Comparison of ENCODE assay signal across 12 cellular contexts in the genomic region with DNA sequence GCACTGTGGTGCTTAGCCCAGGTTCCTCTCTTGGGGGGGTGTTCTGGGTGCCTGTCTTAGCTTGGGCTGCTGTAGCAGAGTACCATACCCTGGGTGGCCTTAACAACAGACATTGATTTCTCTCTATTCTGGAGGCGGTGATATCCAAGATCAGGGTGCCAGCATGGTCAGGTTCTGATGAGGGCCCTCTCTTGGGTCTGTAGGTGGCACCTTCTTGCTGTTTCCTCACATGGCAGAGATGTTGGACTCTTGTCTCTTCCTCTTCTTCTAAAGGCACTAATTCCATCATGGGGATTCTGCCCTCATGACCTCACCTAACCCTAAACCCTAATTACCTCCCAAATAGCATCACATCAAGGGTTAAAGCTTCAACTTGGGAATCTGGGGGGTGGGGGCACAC. TPM values are rescaled to one million over a fixed set of nuclear protein-coding genes. Genes with fewer than 3 reads are reported as not detected.
DNase-seq lines count a peak whose midpoint lies in the region; ATAC-seq and TF ChIP-seq lines count a peak whose summit lies in the region.
"Had no signal": no experiment of that assay in that cellular context is flagged by ENCODE, and none has a peak within 500 bp of the region (broad histone marks: within the 10 kb centered on the region; RNA-seq: fewer than 3 reads in every experiment).

No MANE protein-coding gene starts in this region.

- H3K27ac ChIP-seq in cardiac muscle cell (no peak overlapping the region), mammary epithelial cell (ENCODE audit: insufficient read depth, low read depth, low read length) (no peak overlapping the region)

- peak overlapping the region in 1 of 2 donors; percentile 2 for H3K27ac Mint-ChIP-seq in stimulated activated naive CD8-positive, alpha-beta T cell treated with anti-CD3 and anti-CD28 coated beads, Interleukin-15, amount 100 ng/mL, for 72 hours

- DNase-seq in cardiac muscle cell (ENCODE audit: low read depth in 1 of 2, low spot score in 1 of 2), result no peak
- no peak for DNase-seq in Right ventricle myocardium inferior (ENCODE audit: missing footprints)
- peak; percentile 44 for DNase-seq in NCI-H69 (lab: John Stamatoyannopoulos, UW)
- no peak for DNase-seq in mammary epithelial cell
- peak in 1 of 2 donors; percentile 18 for DNase-seq in stimulated activated naive CD8-positive, alpha-beta T cell treated with anti-CD3 and anti-CD28 coated beads, Interleukin-15, amount 100 ng/mL, for 72 hours
- no peak for DNase-seq in H4 (ENCODE audit: low spot score)
- DNase-seq in HPDE6-E6E7 (ENCODE audit: extremely low spot score), result no peak
- DNase-seq in NCI-H748 treated with DMSO at 0.1 percent for 48 hours (lab: John Stamatoyannopoulos, UW), result no peak
- DNase-seq: activated gamma-delta T cell treated with Interleukin-2 at 50 U/mL for 16 hours, C1 segment of cervical spinal cord, NCI-H524 treated with DMSO at 0.1 percent for 48 hours had no signal

- no peak overlapping the region for H3K4me3 ChIP-seq in cardiac muscle cell
- H3K4me3 ChIP-seq in mammary epithelial cell (replicated peaks in 1 of 3; ENCODE audit: insufficient read depth in 1 of 3, low read depth in 2 of 3, low read length in 3 of 3), result no peak overlapping the region

- H3K36me3 ChIP-seq in cardiac muscle cell (no peaks in the 10 kb centered on the region), mammary epithelial cell (ENCODE audit: insufficient read depth, low read length) (no peaks in the 10 kb centered on the region)

- H3K27me3 Mint-ChIP-seq in stimulated activated naive CD8-positive, alpha-beta T cell treated with anti-CD3 and anti-CD28 coated beads, Interleukin-15, amount 100 ng/mL, for 72 hours, result no peaks in the 10 kb centered on the region

- peak; percentile 29 for TF ChIP-seq CTCF in cardiac muscle cell (IDR thresholded peaks at IDR 0.05; ENCODE audit: low read depth, low read length)
- peak; percentile 16 to 45 for TF ChIP-seq CTCF in mammary epithelial cell (conservative IDR thresholded peaks at IDR 0.05 in 1 of 2, IDR thresholded peaks at IDR 0.05 in 1 of 2; ENCODE audit: extremely low read depth in 1 of 2, insufficient read depth in 1 of 2, low read depth in 1 of 2, low read length in 2 of 2)

- H3K9me3 ChIP-seq in cardiac muscle cell (ENCODE audit: low read depth), result no peaks in the 10 kb centered on the region
- H3K9me3 ChIP-seq in mammary epithelial cell (replicated peaks; ENCODE audit: insufficient read depth, low read length), result no peaks in the 10 kb centered on the region

- H2AFZ ChIP-seq in mammary epithelial cell (ENCODE audit: low read depth, low read length), result no peak overlapping the region

- H3K9me3 Mint-ChIP-seq in stimulated activated naive CD8-positive, alpha-beta T cell treated with anti-CD3 and anti-CD28 coated beads, Interleukin-15, amount 100 ng/mL, for 72 hours, result no peaks in the 10 kb centered on the region

- no TSS peak for BruUV-seq in mammary epithelial cell (replicated peaks; lab: Mats Ljungman, UMichigan)

- no peaks in the 10 kb centered on the region for H4K20me1 ChIP-seq in mammary epithelial cell (ENCODE audit: insufficient read depth, low read length)

- dilution Hi-C loops in mammary epithelial cell (cut with HindIII; ENCODE audit: low sequenced_read_pairs), result no loop called here

- H3K4me1 Mint-ChIP-seq in stimulated activated naive CD8-positive, alpha-beta T cell treated with anti-CD3 and anti-CD28 coated beads, Interleukin-15, amount 100 ng/mL, for 72 hours, result peaks cover 7% of the 10 kb centered on the region

- CTCF ChIA-PET in mammary epithelial cell (lab: Charles Lee; ENCODE audit: low non-redundant PET), result no interaction called here

- in situ Hi-C loops in mammary epithelial cell (cut with MboI; ENCODE audit: low sequenced_read_pairs in 2 of 2), result no loop called here

- 100% methylated on average over 1 of the region's 1 CpG for WGBS in mammary epithelial cell (ENCODE audit: low coverage, missing lambda C conversion rate)

- H3K9ac ChIP-seq in mammary epithelial cell (ENCODE audit: insufficient read depth, low read length), result no peak overlapping the region

- intact Hi-C loops in Right ventricle myocardium inferior (cut with DNase I), result no loop called here
- intact Hi-C loops in mammary epithelial cell (cut with micrococcal nuclease), result loop anchor here (1.0 kb wide), 1 partner anchor 38 kb away; no protein-coding TSS in a partner anchor

- ATAC-seq in Right ventricle myocardium inferior, result no peak
- ATAC-seq in stimulated activated naive CD8-positive, alpha-beta T cell treated with anti-CD3 and anti-CD28 coated beads, Interleukin-15, amount 100 ng/mL, for 72 hours, result peak; percentile 61

- H3K4me2 ChIP-seq in mammary epithelial cell (ENCODE audit: insufficient read depth, low read depth, low read length), result no peak overlapping the region

- peaks cover 9% of the 10 kb centered on the region for H3K4me1 ChIP-seq in cardiac muscle cell (ENCODE audit: low read depth)
- H3K4me1 ChIP-seq in mammary epithelial cell (ENCODE audit: insufficient read depth, low read length), result no peaks in the 10 kb centered on the region

- no peaks in the 10 kb centered on the region for H3K79me2 ChIP-seq in mammary epithelial cell (ENCODE audit: insufficient read depth, low read length)

- H3K27me3 ChIP-seq in cardiac muscle cell, result no peaks in the 10 kb centered on the region
- H3K27me3 ChIP-seq in mammary epithelial cell (ENCODE audit: insufficient read depth, low read length), result no peaks in the 10 kb centered on the region

- no peak overlapping the region for H3K4me3 Mint-ChIP-seq in stimulated activated naive CD8-positive, alpha-beta T cell treated with anti-CD3 and anti-CD28 coated beads, Interleukin-15, amount 100 ng/mL, for 72 hours

RNA-seq across cellular contexts. Expression of a gene that starts 19.9 kb away (rescaled TPM):
- total RNA-seq in cardiac muscle cell (0.77 and 0.92 TPM in 2 replicates), Right ventricle myocardium inferior (0.35 TPM), mammary epithelial cell (not detected)
- polyA plus RNA-seq in cardiac muscle cell (0.39 and 0.42 TPM in 2 replicates), mammary epithelial cell (not detected)
- polyA minus RNA-seq in mammary epithelial cell, result not detected
- not detected in 2 replicates for total RNA-seq in H4 (2014; rRNA removed; shearing (Covaris generic))
- total RNA-seq: renal cortical epithelial cell had no signal

RNA-seq across cellular contexts. Expression of a gene that starts 49.7 kb away (rescaled TPM):
- total RNA-seq in cardiac muscle cell (2.6 and 4.9 TPM in 2 replicates), Right ventricle myocardium inferior (48.1 TPM), mammary epithelial cell (not detected)
- polyA plus RNA-seq in cardiac muscle cell (0.98 and 2.2 TPM in 2 replicates), mammary epithelial cell (not detected)
- polyA minus RNA-seq in mammary epithelial cell, result not detected
- total RNA-seq in H4 (2014; rRNA removed; shearing (Covaris generic)), result 0.66 and 0.68 TPM in 2 replicates
- total RNA-seq: renal cortical epithelial cell had no signal
